Comparison of ENCODE assay signal across 8 cellular contexts in the genomic region with DNA sequence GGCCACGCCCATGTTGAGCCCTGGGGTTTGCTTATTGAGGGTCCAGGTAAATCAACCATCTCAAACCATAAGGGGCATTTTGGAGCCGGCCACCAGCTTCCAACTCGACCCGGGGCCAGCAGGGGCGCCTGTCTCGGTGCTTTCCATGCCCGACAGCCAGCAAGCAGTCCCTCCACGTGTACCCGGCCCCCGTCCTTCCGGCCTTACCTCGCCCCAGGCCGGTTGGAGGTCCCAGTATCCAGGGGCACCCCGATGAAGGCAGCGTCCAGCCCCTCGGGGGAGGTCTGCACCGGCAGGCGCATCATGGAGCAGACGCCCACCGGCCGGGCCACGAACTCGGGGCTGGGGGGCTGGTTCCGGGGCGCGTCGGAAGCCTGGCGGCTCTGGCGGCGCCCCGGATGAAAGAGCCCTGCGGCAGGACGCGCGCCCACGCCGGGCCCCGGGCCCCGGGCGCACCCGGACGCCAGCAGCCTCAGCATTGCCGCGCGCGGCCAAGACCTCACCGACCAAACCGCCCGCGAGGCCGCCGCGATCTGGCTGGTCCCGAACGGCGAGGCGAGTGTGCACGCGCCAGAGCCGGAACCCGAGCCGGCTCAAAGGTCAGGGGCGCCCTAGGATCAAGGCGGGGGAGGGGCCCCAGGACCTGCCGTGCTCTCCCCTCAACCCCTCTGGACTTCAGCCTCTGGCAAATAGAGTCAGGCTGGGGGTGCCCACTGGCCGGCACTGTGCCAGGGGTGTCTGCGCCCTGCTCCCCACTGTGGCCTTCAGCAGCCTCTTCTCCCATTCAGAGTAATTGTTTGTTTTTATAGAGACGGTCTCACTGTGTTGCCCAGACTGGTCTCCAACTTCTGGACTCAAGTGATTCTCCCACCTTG. TPM values are rescaled to one million over a fixed set of nuclear protein-coding genes. Genes with fewer than 3 reads are reported as not detected.
DNase-seq lines count a peak whose midpoint lies in the region; ATAC-seq and TF ChIP-seq lines count a peak whose summit lies in the region.

A gene with protein sequence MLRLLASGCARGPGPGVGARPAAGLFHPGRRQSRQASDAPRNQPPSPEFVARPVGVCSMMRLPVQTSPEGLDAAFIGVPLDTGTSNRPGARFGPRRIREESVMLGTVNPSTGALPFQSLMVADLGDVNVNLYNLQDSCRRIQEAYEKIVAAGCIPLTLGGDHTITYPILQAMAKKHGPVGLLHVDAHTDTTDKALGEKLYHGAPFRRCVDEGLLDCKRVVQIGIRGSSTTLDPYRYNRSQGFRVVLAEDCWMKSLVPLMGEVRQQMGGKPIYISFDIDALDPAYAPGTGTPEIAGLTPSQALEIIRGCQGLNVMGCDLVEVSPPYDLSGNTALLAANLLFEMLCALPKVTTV (minus strand): TSS at position 563 of the 875 bp plus-strand sequence. CDS start 84 bp downstream, at position 479.

- no TSS peak for BruUV-seq in IMR-90 (replicated peaks; lab: Mats Ljungman, UMichigan)

- no peak for DNase-seq in Right ventricle myocardium inferior (ENCODE audit: missing footprints)
- DNase-seq in cardiac septum (ENCODE audit: low spot score): no peak
- DNase-seq in IMR-90: no peak
- DNase-seq in activated CD4-positive, alpha-beta T cell treated with anti-CD3 and anti-CD28 coated beads, Interleukin-2, amount 10 ng/mL, durations not matched to agents 24 days and 14 days: peak; percentile 88
- DNase-seq in mucosa of gallbladder (ENCODE audit: low spot score): peak; percentile 23
- DNase-seq in stimulated activated naive CD4-positive, alpha-beta T cell (lab: John Stamatoyannopoulos, UW): peak in 5 of 6 experiments; percentile 29 to 72 (median 45)
- DNase-seq in NCI-H128 (lab: John Stamatoyannopoulos, UW; ENCODE audit: unreplicated experiment): no peak

- H3K27ac Mint-ChIP-seq in activated CD4-positive, alpha-beta T cell treated with anti-CD3 and anti-CD28 coated beads, Interleukin-2, amount 10 ng/mL, durations not matched to agents 24 days and 14 days: peak within 1 kb of the TSS; percentile 90

- no peak within 1 kb of the TSS for H3K56ac ChIP-seq in IMR-90 (ENCODE audit: extremely low read depth, insufficient read depth, low read length)

- TF ChIP-seq CTCF in IMR-90 (conservative IDR thresholded peaks at IDR 0.05; ENCODE audit: low read depth, low read length): 0 out of 2 replicates have a peak, but pooled peaks have one; percentile 19

- H3K9me3 ChIP-seq in IMR-90 (ENCODE audit: control insufficient read depth, insufficient read depth, low read length) (no peaks in the 10 kb centered on the region; the same call in 1 of the 2 replicates), ectodermal cell (ENCODE audit: control insufficient read depth, low read length) (no peaks in the 10 kb centered on the region)

- no peak within 1 kb of the TSS for H2BK15ac ChIP-seq in IMR-90 (ENCODE audit: low read depth, low read length)

- TF ChIP-seq RAD21 in IMR-90 (IDR thresholded peaks at IDR 0.05; ENCODE audit: low read length): no peak

- no peak within 1 kb of the TSS for H2AK5ac ChIP-seq in IMR-90 (ENCODE audit: low read depth, low read length)

- no peak within 1 kb of the TSS for H3K9ac ChIP-seq in IMR-90 (ENCODE audit: low read depth, low read length)

- no peaks in the 10 kb centered on the region; the same call in 1 of the 2 replicates for H3K27me3 ChIP-seq in IMR-90 (ENCODE audit: control insufficient read depth, insufficient read depth, low read length)
- peaks cover 17% of the 10 kb centered on the region for H3K27me3 ChIP-seq in ectodermal cell (ENCODE audit: control insufficient read depth, insufficient read depth, low read length, poor library complexity, severe bottlenecking)

- H4K91ac ChIP-seq in IMR-90 (ENCODE audit: insufficient read depth, low read depth, low read length): no peak within 1 kb of the TSS

- dilution Hi-C loops in IMR-90 (cut with HindIII; ENCODE audit: low sequenced_read_pairs, unreplicated experiment): no loop called here

- peak within 1 kb of the TSS; percentile 92 for H2AFZ ChIP-seq in IMR-90 (replicated peaks; ENCODE audit: low read length, poor library complexity)

- TF ChIP-seq POLR2A in IMR-90 (IDR thresholded peaks at IDR 0.05; ENCODE audit: low read depth, low read length): no peak

- peaks cover 40% of the 10 kb centered on the region for H3K36me3 Mint-ChIP-seq in activated CD4-positive, alpha-beta T cell treated with anti-CD3 and anti-CD28 coated beads, Interleukin-2, amount 10 ng/mL, durations not matched to agents 24 days and 14 days (ENCODE audit: low read depth)

- H3K79me1 ChIP-seq in IMR-90 (ENCODE audit: low read depth in 1 of 2, low read length in 2 of 2): no peaks in the 10 kb centered on the region

- peak within 1 kb of the TSS in 1 of 2 experiments; percentile 42; a peak in 1 of 4 replicates for H4K8ac ChIP-seq in IMR-90 (ENCODE audit: low read depth in 2 of 2, low read length in 2 of 2)

- H3K9me1 ChIP-seq in IMR-90 (ENCODE audit: insufficient read depth, low read length): no peaks in the 10 kb centered on the region

- no peak within 1 kb of the TSS; the same call in 1 of the 2 replicates for H4K5ac ChIP-seq in IMR-90 (ENCODE audit: low read depth, low read length)

- in situ Hi-C loops in IMR-90 (cut with MboI; ENCODE audit: low sequenced_read_pairs): no loop called here

- no peak within 1 kb of the TSS for H3K23ac ChIP-seq in IMR-90 (ENCODE audit: low read depth, low read length)

- H2BK20ac ChIP-seq in IMR-90 (ENCODE audit: low read depth, low read length): no peak within 1 kb of the TSS

- H3K4me2 ChIP-seq in IMR-90 (ENCODE audit: low read depth, low read length): peak within 1 kb of the TSS; percentile 49

- H3K4me1 Mint-ChIP-seq in activated CD4-positive, alpha-beta T cell treated with anti-CD3 and anti-CD28 coated beads, Interleukin-2, amount 10 ng/mL, durations not matched to agents 24 days and 14 days: peaks cover 22% of the 10 kb centered on the region

- POLR2A ChIA-PET in IMR-90 (lab: Charles Lee; ENCODE audit: unreplicated experiment): no interaction called here

- no peak within 1 kb of the TSS for H3K4ac ChIP-seq in IMR-90 (ENCODE audit: low read depth, low read length)

- intact Hi-C loops in Right ventricle myocardium inferior (cut with DNase I) (no loop called here), cardiac septum (cut with DNase I) (no loop called here), IMR-90 (cut with micrococcal nuclease) (no loop called here)
- intact Hi-C loops in activated CD4-positive, alpha-beta T cell treated with anti-CD3 and anti-CD28 coated beads, Interleukin-2, amount 10 ng/mL, durations not matched to agents 24 days and 14 days (cut with micrococcal nuclease): loop anchor here (2.0 kb wide), 1 partner anchor 32 kb away; a partner anchor contains a TSS

- ATAC-seq in Right ventricle myocardium inferior: peak; percentile 54
- ATAC-seq in IMR-90 (ENCODE audit: low read depth): peak; percentile 69

- no peak within 1 kb of the TSS for H2BK5ac ChIP-seq in IMR-90 (ENCODE audit: low read depth, low read length, poor library complexity, severe bottlenecking)

- H3K27me3 Mint-ChIP-seq in activated CD4-positive, alpha-beta T cell treated with anti-CD3 and anti-CD28 coated beads, Interleukin-2, amount 10 ng/mL, durations not matched to agents 24 days and 14 days: no peaks in the 10 kb centered on the region

- no peak within 1 kb of the TSS for H3K18ac ChIP-seq in IMR-90 (ENCODE audit: low read depth, low read length)

- CTCF ChIA-PET in IMR-90 (lab: Yijun Ruan, JAX): interaction anchor here (0.6 kb wide), 1 partner anchor 11 kb away, joined by 3 read pairs; no protein-coding TSS in a partner anchor

- H2AK9ac ChIP-seq in IMR-90 (replicated peaks; ENCODE audit: low read depth, low read length, poor library complexity): peak within 1 kb of the TSS; percentile 61

- H3K14ac ChIP-seq in IMR-90 (replicated peaks; ENCODE audit: low read depth, low read length): no peak within 1 kb of the TSS

- no peak within 1 kb of the TSS for H2BK120ac ChIP-seq in IMR-90 (ENCODE audit: low read depth, low read length)

- no peaks in the 10 kb centered on the region for H3K4me1 ChIP-seq in IMR-90 (ENCODE audit: control insufficient read depth, insufficient read depth, low read length)
- peaks cover under 1% of the 10 kb centered on the region for H3K4me1 ChIP-seq in ectodermal cell (ENCODE audit: control insufficient read depth, insufficient read depth, low read length)

- H3K4me3 ChIP-seq in IMR-90 (ENCODE audit: insufficient read depth, low read depth, low read length) (peak within 1 kb of the TSS; percentile 4; the same call in 1 of the 2 replicates), ectodermal cell (ENCODE audit: insufficient read depth, low read depth, low read length) (peak within 1 kb of the TSS; percentile 48)

- H3K4me3 Mint-ChIP-seq in activated CD4-positive, alpha-beta T cell treated with anti-CD3 and anti-CD28 coated beads, Interleukin-2, amount 10 ng/mL, durations not matched to agents 24 days and 14 days: peak within 1 kb of the TSS; percentile 91

- 3% methylated on average over 35 of the region's 68 CpGs; no CpG with 5 or more reads in 1 of the 2 experiments for WGBS in IMR-90 (ENCODE audit: extremely low coverage in 2 of 2, insufficient read length in 1 of 2), 2 experiments
- 4 to 5% methylated on average over 68 of the region's 68 CpGs for WGBS in ectodermal cell, 2 experiments

- no peaks in the 10 kb centered on the region for H3K36me3 ChIP-seq in IMR-90 (ENCODE audit: control insufficient read depth, insufficient read depth, low read length)
- no peaks in the 10 kb centered on the region for H3K36me3 ChIP-seq in ectodermal cell (ENCODE audit: control insufficient read depth, insufficient read depth, low read length)

- H4K20me1 ChIP-seq in IMR-90 (ENCODE audit: insufficient read depth, low read length): no peaks in the 10 kb centered on the region

- H3K27ac ChIP-seq in IMR-90 (ENCODE audit: insufficient read depth, low read length): no peak within 1 kb of the TSS
- H3K27ac ChIP-seq in ectodermal cell (ENCODE audit: insufficient read depth, low read depth, low read length, poor library complexity, severe bottlenecking): no peak within 1 kb of the TSS

- no peaks in the 10 kb centered on the region for H3K9me3 Mint-ChIP-seq in activated CD4-positive, alpha-beta T cell treated with anti-CD3 and anti-CD28 coated beads, Interleukin-2, amount 10 ng/mL, durations not matched to agents 24 days and 14 days

TF ChIP-seq in IMR-90, 13 proteins besides CTCF, POLR2A, EP300 and RAD21 (continues in another document):
- TF ChIP-seq RCOR1 (IDR thresholded peaks at IDR 0.05; ENCODE audit: insufficient replicate concordance, low read length) (no peak), NFE2L2 (IDR thresholded peaks at IDR 0.05; ENCODE audit: low read depth, low read length) (no peak)

RNA-seq across cellular contexts. Expression of the gene that starts here (rescaled TPM):
- 0.11 TPM for total RNA-seq in Right ventricle myocardium inferior
- 0.11 TPM for total RNA-seq in cardiac septum
- total RNA-seq in IMR-90 (2012; rRNA removed): 0.18 and 0.28 TPM in 2 replicates
- polyA plus RNA-seq in IMR-90 (2012; rRNA removed): 0.20 and 0.26 TPM in 2 replicates
- 0.18 and 0.20 TPM in 2 replicates for polyA plus RNA-seq in IMR-90 (2012; cell fraction: cytosol; rRNA removed)
- 0.09 TPM in 2 replicates for polyA plus RNA-seq in IMR-90 (2012; cell fraction: nucleus; rRNA removed; ENCODE audit: low replicate concordance)
- 31.0 and 31.5 TPM in 2 replicates for total RNA-seq in activated CD4-positive, alpha-beta T cell treated with anti-CD3 and anti-CD28 coated beads, Interleukin-2, amount 10 ng/mL, durations not matched to agents 24 days and 14 days
- polyA plus RNA-seq in ectodermal cell (2013, experiment 1 of 4): 0.83 TPM
- 0.96 TPM for polyA plus RNA-seq in ectodermal cell (2013, experiment 2 of 4)
- polyA plus RNA-seq in ectodermal cell (2013, experiment 3 of 4): 1.1 TPM
- polyA plus RNA-seq in ectodermal cell (2013, experiment 4 of 4): 1.0 TPM
- total RNA-seq in mucosa of gallbladder: 2.8 TPM

Comparison
In these comparisons a context has a peak if more than half of its experiments do, and no peak if none do; other contexts are left out.
1. Peak in ATAC-seq in Right ventricle myocardium inferior; RNA of the gene not detected or under 1 TPM.
2. Peak in ATAC-seq, H3K4me3 ChIP-seq and H3K4me2 ChIP-seq in IMR-90; RNA of the gene not detected or under 1 TPM.
3. DNase-seq: peak in activated CD4-positive, alpha-beta T cell treated with anti-CD3 and anti-CD28 coated beads, Interleukin-2, amount 10 ng/mL, durations not matched to agents 24 days and 14 days (single experiment), mucosa of gallbladder (single experiment) and stimulated activated naive CD4-positive, alpha-beta T cell (5 of 6); none in Right ventricle myocardium inferior (single experiment), cardiac septum (single experiment), IMR-90 (single experiment) and NCI-H128 (single experiment).